In genomic region chr1:53449026-53449425, GRCh38 we compare ENCODE assay signal across 16 cellular contexts. TPM values are rescaled to one million over a fixed set of nuclear protein-coding genes. Genes with fewer than 3 reads are reported as not detected.
A peak's percentile ranks its signal among the peaks of the same experiment; 100 is the strongest.
DNase-seq lines count a peak whose midpoint lies in the region; ATAC-seq and TF ChIP-seq lines count a peak whose summit lies in the region.
"Had no signal": no experiment of that assay in that cellular context is flagged by ENCODE, and none has a peak within 500 bp of the region (broad histone marks: within the 10 kb centered on the region; RNA-seq: fewer than 3 reads in every experiment).

No MANE protein-coding gene starts in this region.

- 12% methylated on average over 3 of the region's 3 CpGs for WGBS in GM23248 (ENCODE audit: low coverage in 1 of 2, low lambda C conversion rate in 2 of 2, missing lambda C conversion rate in 2 of 2), 2 experiments
- WGBS in SK-N-SH (ENCODE audit: low lambda C conversion rate), result 16% methylated on average over 3 of the region's 3 CpGs

- H3K4me3 ChIP-seq in GM23248 (peak overlapping the region; percentile 2; the same call in 1 of the 2 replicates), SK-N-SH (ENCODE audit: low read depth in 2 of 2, low read length in 1 of 2) (no peak overlapping the region)

- no peak for TF ChIP-seq EP300 in SK-N-SH (IDR thresholded peaks at IDR 0.05; ENCODE audit: borderline replicate concordance in 1 of 2, low read depth in 1 of 2, low read length in 1 of 2)

- H3K27me3 ChIP-seq in GM23248 (replicated peaks; ENCODE audit: insufficient read depth) (peaks cover 7% of the 10 kb centered on the region; the same call in 1 of the 2 replicates), SK-N-SH (ENCODE audit: insufficient read depth) (no peaks in the 10 kb centered on the region)

- H3K79me2 ChIP-seq in GM23248 (ENCODE audit: insufficient read depth), result no peaks in the 10 kb centered on the region
- H3K79me2 ChIP-seq in SK-N-SH (ENCODE audit: insufficient read depth), result no peaks in the 10 kb centered on the region

- DNase-seq in GM23248 (peak; percentile 78), SK-N-SH (no peak), fibroblast of peridontal ligament (ENCODE audit: extremely low read depth) (peak; percentile 85), retina (peak; percentile 46), superior temporal gyrus (ENCODE audit: extremely low spot score) (no peak), hypothalamus (lab: John Stamatoyannopoulos, UW) (no peak)
- DNase-seq: activated CD4-positive, CD25-positive, alpha-beta regulatory T cell treated with anti-CD3 and anti-CD28 coated beads, Interleukin-2, amount 50 U/mL, for 72 hours; activated T-cell treated with anti-CD3 and anti-CD28 coated beads, Interleukin-2, amount 50 U/mL, for 24 hours; anterior cingulate cortex; Caco-2; kidney; NCI-H510A treated with DMSO at 0.1 percent for 48 hours had no signal

- H3K4me1 ChIP-seq in GM23248 (ENCODE audit: insufficient read depth) (peaks cover 20% of the 10 kb centered on the region), SK-N-SH (ENCODE audit: control insufficient read depth in 1 of 2, insufficient read depth in 2 of 2, low read depth in 1 of 2, low read length in 1 of 2) (peaks cover 0 to 11% of the 10 kb centered on the region in 2 experiments; a peak in 1 of 4 replicates)

- no peaks in the 10 kb centered on the region for H3K9me3 ChIP-seq in GM23248 (ENCODE audit: low read depth)
- no peaks in the 10 kb centered on the region for H3K9me3 ChIP-seq in SK-N-SH
- H3K9me3 ChIP-seq: Caco-2 had no signal

- peak overlapping the region; percentile 31 for H2AFZ ChIP-seq in GM23248
- peak overlapping the region; percentile 40; the same call in 1 of the 2 replicates for H2AFZ ChIP-seq in SK-N-SH (ENCODE audit: low read depth)

- no peaks in the 10 kb centered on the region for H4K20me1 ChIP-seq in GM23248 (ENCODE audit: insufficient read depth)
- H4K20me1 ChIP-seq in SK-N-SH (ENCODE audit: insufficient read depth), result no peaks in the 10 kb centered on the region

- no peak overlapping the region for H3K9ac ChIP-seq in GM23248
- no peak overlapping the region for H3K9ac ChIP-seq in SK-N-SH

- POLR2A ChIA-PET in SK-N-SH (lab: Yijun Ruan, JAX), result no interaction called here

- H3K9me2 ChIP-seq in GM23248 (ENCODE audit: insufficient read depth), result no peaks in the 10 kb centered on the region
- H3K9me2 ChIP-seq in SK-N-SH, result no peaks in the 10 kb centered on the region

- CTCF ChIA-PET in SK-N-SH (lab: Yijun Ruan, JAX), result interaction anchor here (0.7 to 2.2 kb wide), 11 partner anchors 12 to 307 kb away, joined by 3 to 21 read pairs (median 5); no protein-coding TSS in a partner anchor

- in situ Hi-C loops in GM23248 (cut with MboI), result no loop called here

- no peak for TF ChIP-seq RAD21 in SK-N-SH (IDR thresholded peaks at IDR 0.05; ENCODE audit: low read length)

- ATAC-seq in GM18868 (IDR thresholded peaks at IDR 0.05; ENCODE audit: unreplicated experiment) (no peak), GM19328 (IDR thresholded peaks at IDR 0.05; ENCODE audit: unreplicated experiment) (no peak)

- H3K4me2 ChIP-seq in GM23248 (ENCODE audit: unreplicated experiment) (peak overlapping the region; percentile 56), SK-N-SH (peak overlapping the region; percentile 4)

- H3K36me3 ChIP-seq in GM23248 (ENCODE audit: low read depth) (no peaks in the 10 kb centered on the region), SK-N-SH (replicated peaks in 1 of 2; ENCODE audit: control insufficient read depth in 1 of 2, insufficient read depth in 2 of 2, low read length in 1 of 2) (no peaks in the 10 kb centered on the region)

- H3F3A ChIP-seq in GM23248 (ENCODE audit: insufficient read depth) (peaks cover 14% of the 10 kb centered on the region), SK-N-SH (replicated peaks; ENCODE audit: insufficient read depth) (no peaks in the 10 kb centered on the region)

- peak overlapping the region; percentile 42 for H3K27ac ChIP-seq in GM23248
- peak overlapping the region in 1 of 2 experiments; percentile 45; a peak in 2 of 4 replicates for H3K27ac ChIP-seq in SK-N-SH (ENCODE audit: low read depth in 2 of 2, low read length in 1 of 2)

- TF ChIP-seq CTCF in SK-N-SH (IDR thresholded peaks at IDR 0.05), result no peak

TF ChIP-seq in SK-N-SH, 30 proteins besides CTCF, POLR2A, EP300 and RAD21:
- TF ChIP-seq MEF2A (IDR thresholded peaks at IDR 0.05; ENCODE audit: borderline replicate concordance, low read depth), result no peak
- no peak for TF ChIP-seq NFIC (IDR thresholded peaks at IDR 0.05; ENCODE audit: borderline replicate concordance)
- no peak for TF ChIP-seq SMC3 (IDR thresholded peaks at IDR 0.05; ENCODE audit: low read depth, low read length)
- TF ChIP-seq FOSL2 (IDR thresholded peaks at IDR 0.05; ENCODE audit: borderline replicate concordance, low read depth), result 0 out of 2 replicates have a peak, but pooled peaks have one; percentile 20
- TF ChIP-seq USF1 (IDR thresholded peaks at IDR 0.05; ENCODE audit: borderline replicate concordance, low read depth), result no peak
- TF ChIP-seq TCF12 (IDR thresholded peaks at IDR 0.05), result peak; percentile 8; the same call in 1 of the 2 replicates
- TF ChIP-seq RCOR1 (IDR thresholded peaks at IDR 0.05; ENCODE audit: low read length), result no peak
- TF ChIP-seq YY1 (IDR thresholded peaks at IDR 0.05; ENCODE audit: low read depth), result no peak
- no peak for TF ChIP-seq IRF3 (IDR thresholded peaks at IDR 0.05; ENCODE audit: low read depth, low read length)
- no peak for TF ChIP-seq POLR2AphosphoS5 (IDR thresholded peaks at IDR 0.05; ENCODE audit: low read depth, low read length)
- no peak for TF ChIP-seq GATA2 (CRISPR knock-in tag; IDR thresholded peaks at IDR 0.05)
- TF ChIP-seq SIN3A (IDR thresholded peaks at IDR 0.05; ENCODE audit: borderline replicate concordance, low read depth, low read length), result no peak
- peak; percentile 31; the same call in 1 of the 2 replicates for TF ChIP-seq TEAD4 (IDR thresholded peaks at IDR 0.05; ENCODE audit: borderline replicate concordance, insufficient read depth)
- no peak for TF ChIP-seq MXI1 (IDR thresholded peaks at IDR 0.05; ENCODE audit: low read depth, low read length)
TF ChIP-seq in SK-N-SH: peak in this region for 3.

RNA-seq across cellular contexts. Expression of gene DMRTB1, which starts 10.2 kb away (rescaled TPM):
- total RNA-seq in GM23248 (2014; rRNA removed; shearing (Covaris generic)), result not detected in 2 replicates
- polyA plus RNA-seq in GM23248 (2016; fragmentation: Nextera tagmentation; extraction: Ambion mirVana) (not detected in 2 replicates), SK-N-SH (2012; rRNA removed) (not detected in 2 replicates)
- polyA plus RNA-seq in SK-N-SH (2012; cell fraction: cytosol; rRNA removed), result not detected in 2 replicates
- polyA plus RNA-seq in SK-N-SH (2012; cell fraction: nucleus; rRNA removed), result not detected in 2 replicates
- total RNA-seq: Caco-2, endothelial cell of umbilical vein, kidney had no signal
- polyA plus RNA-seq: endothelial cell of umbilical vein, neural cell had no signal

Comparison
In these comparisons a context has a peak if more than half of its experiments do, and no peak if none do; other contexts are left out.
1. DNase-seq: peak in GM23248 (single experiment), fibroblast of peridontal ligament (single experiment) and retina (single experiment); none in SK-N-SH (single experiment), superior temporal gyrus (single experiment) and hypothalamus (0 of 51).